In the genomic region with DNA sequence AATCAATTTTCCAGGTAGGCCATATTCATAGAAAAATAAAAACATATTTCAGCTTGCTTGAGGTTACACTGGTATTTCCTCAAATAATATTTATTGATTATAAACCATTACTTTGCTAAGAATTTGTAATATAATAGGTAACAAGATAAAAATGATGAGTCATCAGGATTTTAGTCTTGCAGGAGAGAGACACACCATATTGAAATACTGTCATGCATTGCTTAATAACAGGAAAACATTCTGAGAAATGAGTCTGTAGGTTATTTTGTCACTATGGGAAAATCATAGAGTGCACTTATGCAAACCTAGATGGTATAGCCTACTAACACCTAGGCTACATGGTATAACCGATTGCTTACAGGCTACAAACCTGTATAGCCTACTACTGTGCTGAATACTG, we compare ENCODE assay signal across 28 cellular contexts.
"Had no signal": no experiment of that assay in that cellular context is flagged by ENCODE, and none has a peak within 500 bp of the region (broad histone marks: within the 10 kb centered on the region; RNA-seq: fewer than 3 reads in every experiment).

No MANE protein-coding gene starts in this region.

- H3K9me3 ChIP-seq: adrenal gland, ascending aorta, pancreas, prostate gland, sigmoid colon, suprapubic skin, tibial artery, upper lobe of right lung had no signal

- H3K36me3 ChIP-seq: adrenal gland, ascending aorta, pancreas, prostate gland, sigmoid colon, suprapubic skin, tibial artery, upper lobe of right lung had no signal

- H3K27ac ChIP-seq: adrenal gland, ascending aorta, epithelial cell of prostate, pancreas, prostate gland, sigmoid colon, suprapubic skin, tibial artery, upper lobe of right lung had no signal

- DNase-seq: activated CD4-positive, alpha-beta T cell treated with anti-CD3 and anti-CD28 coated beads for 36 hours; activated CD4-positive, CD25-positive, alpha-beta regulatory T cell; activated CD8-positive, alpha-beta T cell treated with anti-CD3 and anti-CD28 coated beads, Interleukin-2, amount 10 ng/mL, durations not matched to agents 7 days and 5 days; activated naive CD4-positive, alpha-beta T cell treated with Interleukin-2 at 50 U/mL for 16 hours; activated T-cell treated with anti-CD3 and anti-CD28 coated beads for 4 hours; activated T-cell treated with anti-CD3 and anti-CD28 coated beads, Interleukin-2, amount 50 U/mL, for 72 hours; adrenal gland; caudate nucleus; dermis blood vessel endothelial cell; effector CD4-positive, alpha-beta T cell; head of caudate nucleus; hypothalamus; immature natural killer cell; midbrain; naive thymus-derived CD4-positive, alpha-beta T cell; nucleus accumbens; pancreas; retina; sigmoid colon; stimulated activated CD4-positive, alpha-beta T cell treated with anti-CD3 and anti-CD28 coated beads, Interleukin-15, amount 100 ng/mL, for 24 hours; stimulated activated naive CD4-positive, alpha-beta T cell; T-helper 1 cell; tibial artery; upper lobe of right lung had no signal

- H3K4me3 ChIP-seq: adrenal gland, ascending aorta, pancreas, prostate gland, sigmoid colon, suprapubic skin, tibial artery, upper lobe of right lung had no signal

- H3K27me3 ChIP-seq: adrenal gland, ascending aorta, pancreas, sigmoid colon, suprapubic skin, tibial artery, upper lobe of right lung had no signal

- ATAC-seq: activated CD4-positive, alpha-beta T cell treated with anti-CD3 and anti-CD28 coated beads for 36 hours; activated CD8-positive, alpha-beta T cell treated with anti-CD3 and anti-CD28 coated beads, Interleukin-2, amount 10 ng/mL, durations not matched to agents 7 days and 5 days; activated T-cell treated with anti-CD3 and anti-CD28 coated beads, Interleukin-2, amount 50 U/mL, for 72 hours; naive thymus-derived CD4-positive, alpha-beta T cell; pancreas; upper lobe of right lung had no signal
